9 cellular contexts compared by ENCODE assay signal in the genomic region with DNA sequence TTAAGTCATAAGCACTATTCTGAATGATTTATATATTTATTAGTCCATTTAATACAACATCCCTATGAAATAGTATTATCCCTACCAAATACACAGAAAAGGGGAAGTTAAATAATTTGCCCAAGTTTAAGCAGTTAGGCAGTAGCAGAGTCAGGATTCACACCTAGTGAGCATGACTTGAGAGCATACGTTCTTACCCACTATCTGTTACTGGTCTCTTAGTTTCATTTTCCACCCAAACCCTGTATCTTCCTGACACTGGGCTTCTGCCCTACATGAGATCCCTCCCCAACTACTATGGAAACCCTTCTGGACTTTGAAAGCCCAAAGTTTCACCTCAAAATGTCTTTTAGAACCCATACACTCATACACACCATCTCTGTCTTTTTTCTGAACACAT. TPM values are rescaled to one million over a fixed set of nuclear protein-coding genes. Genes with fewer than 3 reads are reported as not detected.
DNase-seq lines count a peak whose midpoint lies in the region; ATAC-seq lines count a peak whose summit lies in the region.
"Had no signal": no experiment of that assay in that cellular context is flagged by ENCODE, and none has a peak within 500 bp of the region (broad histone marks: within the 10 kb centered on the region; RNA-seq: fewer than 3 reads in every experiment).

No MANE protein-coding gene starts in this region.

- H3K27ac Mint-ChIP-seq in effector memory CD8-positive, alpha-beta T cell, result peak overlapping the region; percentile 90 to 92
- no peak overlapping the region for H3K27ac Mint-ChIP-seq in activated CD4-positive, alpha-beta memory T cell treated with anti-CD3 and anti-CD28 coated beads, Interleukin-2, amount 10 ng/mL, durations not matched to agents 7 days and 5 days

- H3K27me3 Mint-ChIP-seq in effector memory CD8-positive, alpha-beta T cell, result no peaks in the 10 kb centered on the region
- peaks cover 3% of the 10 kb centered on the region for H3K27me3 Mint-ChIP-seq in activated CD4-positive, alpha-beta memory T cell treated with anti-CD3 and anti-CD28 coated beads, Interleukin-2, amount 10 ng/mL, durations not matched to agents 7 days and 5 days

- peaks cover 15 to 28% of the 10 kb centered on the region in 2 donors for H3K4me1 Mint-ChIP-seq in effector memory CD8-positive, alpha-beta T cell (ENCODE audit: low read depth in 2 of 2)
- peaks cover 27% of the 10 kb centered on the region for H3K4me1 Mint-ChIP-seq in activated CD4-positive, alpha-beta memory T cell treated with anti-CD3 and anti-CD28 coated beads, Interleukin-2, amount 10 ng/mL, durations not matched to agents 7 days and 5 days

- no peak for DNase-seq in effector memory CD8-positive, alpha-beta T cell
- DNase-seq in NCI-H2171 (lab: John Stamatoyannopoulos, UW) (no peak), NCI-H2196 treated with DMSO at 0.1 percent for 48 hours (lab: John Stamatoyannopoulos, UW; ENCODE audit: unreplicated experiment) (no peak), NCI-H1930 (lab: John Stamatoyannopoulos, UW) (no peak)
- no peak for DNase-seq in activated CD4-positive, alpha-beta memory T cell treated with anti-CD3 and anti-CD28 coated beads, Interleukin-2, amount 10 ng/mL, durations not matched to agents 7 days and 5 days
- DNase-seq: NCI-H748 treated with DMSO at 0.1 percent for 48 hours had no signal

- CTCF ChIA-PET in activated CD4-positive, alpha-beta memory T cell treated with anti-CD3 and anti-CD28 coated beads, Interleukin-2, amount 10 ng/mL, durations not matched to agents 7 days and 5 days (lab: Charles Lee), result interaction anchor here (1.0 to 2.0 kb wide), 2 partner anchors 51 to 352 kb away, joined by 3 to 6 read pairs; no protein-coding TSS in a partner anchor

- no peaks in the 10 kb centered on the region for H3K9me3 Mint-ChIP-seq in effector memory CD8-positive, alpha-beta T cell
- no peaks in the 10 kb centered on the region for H3K9me3 Mint-ChIP-seq in activated CD4-positive, alpha-beta memory T cell treated with anti-CD3 and anti-CD28 coated beads, Interleukin-2, amount 10 ng/mL, durations not matched to agents 7 days and 5 days

- peaks cover 10% of the 10 kb centered on the region for H3K36me3 Mint-ChIP-seq in effector memory CD8-positive, alpha-beta T cell (ENCODE audit: insufficient read depth)
- peaks cover 5% of the 10 kb centered on the region for H3K36me3 Mint-ChIP-seq in activated CD4-positive, alpha-beta memory T cell treated with anti-CD3 and anti-CD28 coated beads, Interleukin-2, amount 10 ng/mL, durations not matched to agents 7 days and 5 days (ENCODE audit: low read depth)

- H3K4me3 Mint-ChIP-seq in effector memory CD8-positive, alpha-beta T cell, result peak overlapping the region; percentile 18 to 56
- no peak overlapping the region for H3K4me3 Mint-ChIP-seq in activated CD4-positive, alpha-beta memory T cell treated with anti-CD3 and anti-CD28 coated beads, Interleukin-2, amount 10 ng/mL, durations not matched to agents 7 days and 5 days

- POLR2A ChIA-PET in activated CD4-positive, alpha-beta memory T cell treated with anti-CD3 and anti-CD28 coated beads, Interleukin-2, amount 10 ng/mL, durations not matched to agents 7 days and 5 days (lab: Charles Lee), result interaction anchor here (0.8 to 1.4 kb wide), 5 partner anchors 10 to 114 kb away, joined by 3 to 6 read pairs (median 3); a partner anchor contains a TSS

- peak; percentile 66 for ATAC-seq in GM18517 (IDR thresholded peaks at IDR 0.05; ENCODE audit: unreplicated experiment)
- ATAC-seq in GM21717 (IDR thresholded peaks at IDR 0.05; ENCODE audit: unreplicated experiment), result peak; percentile 57
- ATAC-seq in HG03575 (IDR thresholded peaks at IDR 0.05; ENCODE audit: extremely low read depth, insufficient number of reproducible peaks, low FRiP score, unreplicated experiment), result peak; percentile 34
- peak; percentile 20 for ATAC-seq in effector memory CD8-positive, alpha-beta T cell (replicated peaks)

RNA-seq across cellular contexts. Expression of a gene that starts 4.4 kb away (rescaled TPM):
- total RNA-seq in activated CD4-positive, alpha-beta memory T cell treated with anti-CD3 and anti-CD28 coated beads, Interleukin-2, amount 10 ng/mL, durations not matched to agents 7 days and 5 days, result 10 to 100 TPM; 44.9 to 46.6 TPM
